8 cellular contexts compared by ENCODE assay signal in genomic region chr5:119315516-119315949, GRCh38. TPM values are rescaled to one million over a fixed set of nuclear protein-coding genes. Genes with fewer than 3 reads are reported as not detected.
DNase-seq lines count a peak whose midpoint lies in the region; ATAC-seq and TF ChIP-seq lines count a peak whose summit lies in the region.

No MANE protein-coding gene starts in this region.

- no peaks in the 10 kb centered on the region for H3K9me3 ChIP-seq in tibial nerve

- peaks cover 44% of the 10 kb centered on the region for H3K36me3 Mint-ChIP-seq in activated T-helper 2 cell treated with anti-CD3 and anti-CD28 coated beads, Interferon-gamma antibody, Interleukin-2, Interleukin-4, amounts not matched to agents 10 μg/mL and 5 μg/mL and 100 μg/mL, durations not matched to agents 14 hours and 24 hours and 36 hours (ENCODE audit: low read depth)
- H3K36me3 Mint-ChIP-seq in immature natural killer cell = peaks cover 0 to 4% (median 0%) of the 10 kb centered on the region in 3 donors

- no peak overlapping the region for H3K4me3 Mint-ChIP-seq in activated T-helper 2 cell treated with anti-CD3 and anti-CD28 coated beads, Interferon-gamma antibody, Interleukin-2, Interleukin-4, amounts not matched to agents 10 μg/mL and 5 μg/mL and 100 μg/mL, durations not matched to agents 14 hours and 24 hours and 36 hours (ENCODE audit: low read depth)
- peak overlapping the region in 4 of 5 donors; percentile 27 to 39 (median 34) for H3K4me3 Mint-ChIP-seq in immature natural killer cell

- peaks cover 84% of the 10 kb centered on the region for H3K4me1 Mint-ChIP-seq in activated T-helper 2 cell treated with anti-CD3 and anti-CD28 coated beads, Interferon-gamma antibody, Interleukin-2, Interleukin-4, amounts not matched to agents 10 μg/mL and 5 μg/mL and 100 μg/mL, durations not matched to agents 14 hours and 24 hours and 36 hours (ENCODE audit: low read depth)
- peaks cover 86 to 90% of the 10 kb centered on the region in 2 donors for H3K4me1 Mint-ChIP-seq in immature natural killer cell

- no peak overlapping the region for H3K27ac ChIP-seq in tibial nerve

- peak; percentile 18; the same call in 1 of the 2 replicates for TF ChIP-seq CTCF in BJ (IDR thresholded peaks at IDR 0.05; ENCODE audit: insufficient read depth, low read depth, low read length)
- TF ChIP-seq CTCF in tibial nerve (IDR thresholded peaks at IDR 0.05) = peak in 3 of 5 experiments; percentile 11 to 16 (median 14)

- DNase-seq in BJ (ENCODE audit: low read depth) = no peak
- peak; percentile 21 for DNase-seq in NCI-H226
- no peak for DNase-seq in activated T-helper 2 cell treated with anti-CD3 and anti-CD28 coated beads, Interferon-gamma antibody, Interleukin-2, Interleukin-4, amounts not matched to agents 10 μg/mL and 5 μg/mL and 100 μg/mL, durations not matched to agents 14 hours and 24 hours and 36 hours (ENCODE audit: low spot score)
- peak in 2 of 3 donors; percentile 40 to 57 for DNase-seq in immature natural killer cell
- DNase-seq in tibial nerve (ENCODE audit: low spot score in 2 of 2) = peak in 1 of 2 donors; percentile 5
- DNase-seq in ecto neural progenitor cell (ENCODE audit: low spot score) = no peak

- CTCF ChIA-PET in BJ (lab: Yijun Ruan, JAX) = interaction anchor here (0.7 to 2.5 kb wide), 5 partner anchors 8 to 96 kb away, joined by 3 to 7 read pairs (median 6); no protein-coding TSS in a partner anchor

- no peaks in the 10 kb centered on the region for H3K27me3 Mint-ChIP-seq in activated T-helper 2 cell treated with anti-CD3 and anti-CD28 coated beads, Interferon-gamma antibody, Interleukin-2, Interleukin-4, amounts not matched to agents 10 μg/mL and 5 μg/mL and 100 μg/mL, durations not matched to agents 14 hours and 24 hours and 36 hours (ENCODE audit: low read depth)
- no peaks in the 10 kb centered on the region for H3K27me3 Mint-ChIP-seq in immature natural killer cell (ENCODE audit: low read depth in 3 of 3)

- peak overlapping the region; percentile 77 for H3K27ac Mint-ChIP-seq in activated T-helper 2 cell treated with anti-CD3 and anti-CD28 coated beads, Interferon-gamma antibody, Interleukin-2, Interleukin-4, amounts not matched to agents 10 μg/mL and 5 μg/mL and 100 μg/mL, durations not matched to agents 14 hours and 24 hours and 36 hours
- peak overlapping the region; percentile 37 to 89 (median 80) for H3K27ac Mint-ChIP-seq in immature natural killer cell

- no peak for TF ChIP-seq POLR2A in tibial nerve (IDR thresholded peaks at IDR 0.05)

- intact Hi-C loops in activated T-helper 2 cell treated with anti-CD3 and anti-CD28 coated beads, Interferon-gamma antibody, Interleukin-2, Interleukin-4, amounts not matched to agents 10 μg/mL and 5 μg/mL and 100 μg/mL, durations not matched to agents 14 hours and 24 hours and 36 hours (cut with micrococcal nuclease) = loop anchor here (1.0 kb wide), 2 partner anchors 13 to 97 kb away; no protein-coding TSS in a partner anchor

- ATAC-seq in GM18858 (IDR thresholded peaks at IDR 0.05; ENCODE audit: unreplicated experiment) (peak; percentile 59), HG02943 (IDR thresholded peaks at IDR 0.05; ENCODE audit: low read depth, unreplicated experiment) (peak; percentile 77)

- no peak overlapping the region for H3K4me3 ChIP-seq in BJ (ENCODE audit: low read depth, low read length)
- no peak overlapping the region for H3K4me3 ChIP-seq in tibial nerve

- H3K36me3 ChIP-seq in BJ (ENCODE audit: control insufficient read depth, insufficient read depth, low read length) (no peaks in the 10 kb centered on the region), tibial nerve (no peaks in the 10 kb centered on the region)

- WGBS in tibial nerve, 2 donors = 15 to 31% methylated on average over 2 of the region's 2 CpGs

- POLR2A ChIA-PET in BJ (lab: Charles Lee) = no interaction called here

- TF ChIP-seq EP300 in tibial nerve (IDR thresholded peaks at IDR 0.05) = no peak

- H3K27me3 ChIP-seq in BJ (ENCODE audit: control insufficient read depth, insufficient read depth, low read length) (no peaks in the 10 kb centered on the region), tibial nerve (no peaks in the 10 kb centered on the region)

- H3K4me1 ChIP-seq in tibial nerve = peaks cover 0 to 5% (median 0%) of the 10 kb centered on the region in 4 donors

- H3K9me3 Mint-ChIP-seq in activated T-helper 2 cell treated with anti-CD3 and anti-CD28 coated beads, Interferon-gamma antibody, Interleukin-2, Interleukin-4, amounts not matched to agents 10 μg/mL and 5 μg/mL and 100 μg/mL, durations not matched to agents 14 hours and 24 hours and 36 hours = no peaks in the 10 kb centered on the region
- no peaks in the 10 kb centered on the region for H3K9me3 Mint-ChIP-seq in immature natural killer cell

RNA-seq across cellular contexts. Expression of gene TNFAIP8, which starts 40.3 kb away (rescaled TPM):
- polyA plus RNA-seq in BJ (2011; rRNA removed) (11.3 and 17.0 TPM in 2 replicates), immature natural killer cell (100 to 1,000 TPM in 2 of 3 donors, 10 to 100 TPM in 1; 99.7 to 162 (median 132) TPM)
- 4.4 and 6.4 TPM in 2 replicates for polyA minus RNA-seq in BJ (2011; rRNA and poly(A)+ RNA removed)
- 112 and 117 TPM in 2 replicates for total RNA-seq in activated T-helper 2 cell treated with anti-CD3 and anti-CD28 coated beads, Interferon-gamma antibody, Interleukin-2, Interleukin-4, amounts not matched to agents 10 μg/mL and 5 μg/mL and 100 μg/mL, durations not matched to agents 14 hours and 24 hours and 36 hours
- total RNA-seq in tibial nerve = 10 to 100 TPM; 15.3 to 19.4 (median 17.8) TPM

Comparison
In these comparisons a context has a peak if more than half of its experiments do, and no peak if none do; other contexts are left out.
1. DNase-seq: peak in NCI-H226 (single experiment) and immature natural killer cell (2 of 3); none in BJ (single experiment), activated T-helper 2 cell treated with anti-CD3 and anti-CD28 coated beads, Interferon-gamma antibody, Interleukin-2, Interleukin-4, amounts not matched to agents 10 μg/mL and 5 μg/mL and 100 μg/mL, durations not matched to agents 14 hours and 24 hours and 36 hours (single experiment) and ecto neural progenitor cell (single experiment).